7 cellular contexts compared by ENCODE assay signal in genomic region chr20:49186535-49187329, GRCh38. TPM values are rescaled to one million over a fixed set of nuclear protein-coding genes. Genes with fewer than 3 reads are reported as not detected.
DNase-seq lines count a peak whose midpoint lies in the region; ATAC-seq and TF ChIP-seq lines count a peak whose summit lies in the region.

No MANE protein-coding gene starts in this region.

- peak overlapping the region; percentile 72 for H3K9ac ChIP-seq in mucosa of stomach (ENCODE audit: low read length)

- no peaks in the 10 kb centered on the region for H3K27me3 ChIP-seq in mucosa of stomach (ENCODE audit: control insufficient read depth, insufficient read depth, low read length)

- CTCF ChIA-PET in activated CD8-positive, alpha-beta memory T cell treated with anti-CD3 and anti-CD28 coated beads, Interleukin-2, amount 10 ng/mL, durations not matched to agents 7 days and 5 days (lab: Charles Lee): interaction anchor here (1.2 to 5.2 kb wide), 6 partner anchors 19 to 86 kb away, joined by 4 to 42 read pairs (median 6); no protein-coding TSS in a partner anchor

- DNase-seq in GM13976 (ENCODE audit: low spot score): peak; percentile 70
- DNase-seq in NCI-H526 treated with DMSO at 0.1 percent for 48 hours (lab: John Stamatoyannopoulos, UW): peak; percentile 56
- peak; percentile 78 for DNase-seq in activated CD8-positive, alpha-beta memory T cell treated with anti-CD3 and anti-CD28 coated beads, Interleukin-2, amount 10 ng/mL, durations not matched to agents 7 days and 5 days
- peak; percentile 30 for DNase-seq in endothelial cell (ENCODE audit: low spot score)
- DNase-seq in stimulated activated CD8-positive, alpha-beta memory T cell treated with anti-CD3 and anti-CD28 coated beads, Interleukin-7, amount 100 ng/mL, for 24 hours (ENCODE audit: low read depth): peak; percentile 37

- peaks cover 5% of the 10 kb centered on the region for H3K27me3 Mint-ChIP-seq in activated CD8-positive, alpha-beta memory T cell treated with anti-CD3 and anti-CD28 coated beads, Interleukin-2, amount 10 ng/mL, durations not matched to agents 7 days and 5 days
- H3K27me3 Mint-ChIP-seq in endothelial cell (ENCODE audit: unreplicated experiment): peaks cover 14% of the 10 kb centered on the region

- H3K9me3 Mint-ChIP-seq in activated CD8-positive, alpha-beta memory T cell treated with anti-CD3 and anti-CD28 coated beads, Interleukin-2, amount 10 ng/mL, durations not matched to agents 7 days and 5 days (ENCODE audit: low read depth): no peaks in the 10 kb centered on the region
- no peaks in the 10 kb centered on the region for H3K9me3 Mint-ChIP-seq in endothelial cell (ENCODE audit: unreplicated experiment)

- TF ChIP-seq CTCF in GM13976 (IDR thresholded peaks at IDR 0.05; ENCODE audit: borderline replicate concordance, control extremely low read depth, extremely low read depth, insufficient read depth, missing control alignments): no peak
- no peak for TF ChIP-seq CTCF in endothelial cell (IDR thresholded peaks at IDR 0.05; ENCODE audit: unreplicated experiment)

- in situ Hi-C loops in GM13976 (cut with MboI; ENCODE audit: low sequenced_read_pairs, unreplicated experiment): no loop called here

- ATAC-seq in activated CD8-positive, alpha-beta memory T cell treated with anti-CD3 and anti-CD28 coated beads, Interleukin-2, amount 10 ng/mL, durations not matched to agents 7 days and 5 days: peak; percentile 34
- ATAC-seq in HG03196 (IDR thresholded peaks at IDR 0.05; ENCODE audit: unreplicated experiment): no peak

- no peaks in the 10 kb centered on the region for H3K36me3 ChIP-seq in mucosa of stomach (ENCODE audit: control insufficient read depth, insufficient read depth, low read length)

- H3K9me3 ChIP-seq in mucosa of stomach (ENCODE audit: control insufficient read depth, low read length): no peaks in the 10 kb centered on the region

- peaks cover 47% of the 10 kb centered on the region for H3K4me1 Mint-ChIP-seq in activated CD8-positive, alpha-beta memory T cell treated with anti-CD3 and anti-CD28 coated beads, Interleukin-2, amount 10 ng/mL, durations not matched to agents 7 days and 5 days
- peaks cover 25% of the 10 kb centered on the region for H3K4me1 Mint-ChIP-seq in endothelial cell (ENCODE audit: unreplicated experiment)

- peak overlapping the region; percentile 91 for H3K4me3 Mint-ChIP-seq in activated CD8-positive, alpha-beta memory T cell treated with anti-CD3 and anti-CD28 coated beads, Interleukin-2, amount 10 ng/mL, durations not matched to agents 7 days and 5 days
- H3K4me3 Mint-ChIP-seq in endothelial cell (ENCODE audit: unreplicated experiment): peak overlapping the region; percentile 93

- H3K27ac Mint-ChIP-seq in activated CD8-positive, alpha-beta memory T cell treated with anti-CD3 and anti-CD28 coated beads, Interleukin-2, amount 10 ng/mL, durations not matched to agents 7 days and 5 days: peak overlapping the region; percentile 83
- H3K27ac Mint-ChIP-seq in endothelial cell (ENCODE audit: unreplicated experiment): peak overlapping the region; percentile 79

- peak overlapping the region; percentile 93 for H3K4me3 ChIP-seq in mucosa of stomach (ENCODE audit: low read length)

- H3K36me3 Mint-ChIP-seq in activated CD8-positive, alpha-beta memory T cell treated with anti-CD3 and anti-CD28 coated beads, Interleukin-2, amount 10 ng/mL, durations not matched to agents 7 days and 5 days: peaks cover 22% of the 10 kb centered on the region
- peaks cover 7% of the 10 kb centered on the region for H3K36me3 Mint-ChIP-seq in endothelial cell (ENCODE audit: low read depth, unreplicated experiment)

- peaks cover 30% of the 10 kb centered on the region for H3K4me1 ChIP-seq in mucosa of stomach (ENCODE audit: control insufficient read depth, insufficient read depth, low read length)

RNA-seq across cellular contexts. Expression of gene STAU1, which starts 1.4 kb away (rescaled TPM):
- 10 to 100 TPM; 56.2 to 66.8 TPM for total RNA-seq in activated CD8-positive, alpha-beta memory T cell treated with anti-CD3 and anti-CD28 coated beads, Interleukin-2, amount 10 ng/mL, durations not matched to agents 7 days and 5 days
- 115 TPM for total RNA-seq in endothelial cell (ENCODE audit: unreplicated experiment)

RNA-seq across cellular contexts. Expression of gene DDX27, which starts 32.5 kb away (rescaled TPM):
- 10 to 100 TPM; 40.5 to 52.7 TPM for total RNA-seq in activated CD8-positive, alpha-beta memory T cell treated with anti-CD3 and anti-CD28 coated beads, Interleukin-2, amount 10 ng/mL, durations not matched to agents 7 days and 5 days
- total RNA-seq in endothelial cell (ENCODE audit: unreplicated experiment): 29.6 TPM
